Comparison of ENCODE assay signal across 28 cellular contexts in the genomic region with DNA sequence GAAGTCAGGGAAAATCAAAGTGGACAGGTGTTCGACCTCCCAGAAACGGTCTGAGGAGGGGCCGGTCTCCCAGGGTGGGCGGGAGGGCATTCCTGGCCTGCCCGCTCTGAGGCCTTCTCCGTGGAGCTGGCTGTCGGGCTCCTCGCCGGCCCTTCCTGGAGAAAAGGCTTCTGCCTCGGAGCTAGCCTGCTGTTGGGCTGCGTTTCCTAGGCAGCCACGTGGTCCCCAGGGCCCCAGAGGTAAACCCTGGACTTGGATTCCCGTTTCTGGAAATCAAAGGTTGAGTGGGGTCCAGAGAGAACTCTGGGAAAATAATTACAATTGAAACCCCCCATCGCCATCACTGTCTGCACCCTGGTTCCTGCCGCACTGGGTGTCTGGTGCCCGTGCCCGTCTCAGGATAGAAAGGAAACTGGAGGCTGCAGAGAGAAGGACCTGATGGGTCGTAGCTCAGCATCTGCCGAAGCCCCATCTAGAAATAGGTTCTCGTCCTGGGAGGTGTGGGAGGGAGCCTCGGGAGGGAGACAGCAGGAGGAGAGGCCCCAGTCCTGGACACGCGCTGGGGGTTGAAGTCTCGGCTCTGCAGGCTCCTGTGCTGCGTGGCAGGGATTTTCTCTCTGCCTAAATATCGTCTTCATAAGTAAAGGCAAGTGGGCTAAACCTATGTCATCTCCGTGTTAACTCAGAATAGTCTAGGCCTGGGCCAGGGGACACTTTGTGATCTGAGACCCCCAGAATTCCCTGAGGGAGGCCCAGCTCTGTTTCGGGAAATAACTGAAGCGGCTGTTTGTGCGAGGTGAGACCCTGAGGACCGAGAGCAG. TPM values are rescaled to one million over a fixed set of nuclear protein-coding genes. Genes with fewer than 3 reads are reported as not detected.
DNase-seq lines count a peak whose midpoint lies in the region; ATAC-seq and TF ChIP-seq lines count a peak whose summit lies in the region.
"Had no signal": no experiment of that assay in that cellular context is flagged by ENCODE, and none has a peak within 500 bp of the region (broad histone marks: within the 10 kb centered on the region; RNA-seq: fewer than 3 reads in every experiment).

No MANE protein-coding gene starts in this region.

- POLR2A ChIA-PET in MCF 10A (lab: Yijun Ruan, JAX) = no interaction called here
- POLR2A ChIA-PET in CD8-positive, alpha-beta T cell (lab: Charles Lee) = no interaction called here

- intact Hi-C loops in Right ventricle myocardium inferior (cut with DNase I) = loop anchor here (5.0 to 10.0 kb wide), 4 partner anchors 57 to 244 kb away; partner anchors contain the start of genes CUL4A and PCID2
- intact Hi-C loops in left ventricle myocardium inferior (cut with micrococcal nuclease) = no loop called here
- intact Hi-C loops in vagina (cut with DNase I) = loop anchor here (10.0 kb wide), 1 partner anchor 214 kb away; the partner anchor contains the start of gene GRTP1
- intact Hi-C loops in MCF 10A (cut with micrococcal nuclease) = loop anchor here (10.0 kb wide), 1 partner anchor 244 kb away; no protein-coding TSS in a partner anchor
- intact Hi-C loops in CD8-positive, alpha-beta T cell (cut with DNase I, micrococcal nuclease) = loop anchor here (5.0 to 10.0 kb wide), 3 partner anchors 183 to 244 kb away; partner anchors contain the start of gene MCF2L (in 1 of the 2)
- intact Hi-C loops in activated CD4-positive, alpha-beta T cell treated with anti-CD3 and anti-CD28 coated beads, Interleukin-2, amount 10 ng/mL, durations not matched to agents 24 days and 14 days (cut with micrococcal nuclease) = no loop called here

- H3K9me3 Mint-ChIP-seq in brain = peaks cover 0 to 3% (median 0%) of the 10 kb centered on the region in 5 experiments
- peaks cover 4 to 15% (median 6%) of the 10 kb centered on the region in 7 donors for H3K9me3 Mint-ChIP-seq in naive B cell
- peaks cover 8% of the 10 kb centered on the region for H3K9me3 Mint-ChIP-seq in MCF 10A (ENCODE audit: unreplicated experiment)
- peaks cover 4% of the 10 kb centered on the region for H3K9me3 Mint-ChIP-seq in CD8-positive, alpha-beta T cell
- H3K9me3 Mint-ChIP-seq in activated CD4-positive, alpha-beta T cell treated with anti-CD3 and anti-CD28 coated beads, Interleukin-2, amount 10 ng/mL, durations not matched to agents 24 days and 14 days = peaks cover 8% of the 10 kb centered on the region

- H3K4me3 Mint-ChIP-seq in brain (peak overlapping the region in 3 of 5 experiments; percentile 12 to 53 (median 46)), naive B cell (peak overlapping the region in 5 of 8 donors; percentile 41 to 85 (median 45)), MCF 10A (ENCODE audit: unreplicated experiment) (no peak overlapping the region)
- no peak overlapping the region for H3K4me3 Mint-ChIP-seq in CD8-positive, alpha-beta T cell
- no peak overlapping the region for H3K4me3 Mint-ChIP-seq in activated CD4-positive, alpha-beta T cell treated with anti-CD3 and anti-CD28 coated beads, Interleukin-2, amount 10 ng/mL, durations not matched to agents 24 days and 14 days

- TF ChIP-seq POLR2A in vagina (IDR thresholded peaks at IDR 0.05) = no peak

- H3K27me3 ChIP-seq in left ventricle myocardium inferior (ENCODE audit: low read depth) (peaks cover 3% of the 10 kb centered on the region), vagina (no peaks in the 10 kb centered on the region)
- H3K27me3 ChIP-seq in CD8-positive, alpha-beta T cell (ENCODE audit: insufficient read depth, low read length) = no peaks in the 10 kb centered on the region
- H3K27me3 ChIP-seq: ovary had no signal

- ATAC-seq in Right ventricle myocardium inferior (no peak), naive B cell (ENCODE audit: low read depth in 2 of 2) (no peak)
- no peak for ATAC-seq in CD8-positive, alpha-beta T cell
- ATAC-seq: sciatic nerve had no signal

- H3K36me3 Mint-ChIP-seq in brain (no peaks in the 10 kb centered on the region), naive B cell (peaks cover 4 to 12% of the 10 kb centered on the region in 2 donors), MCF 10A (ENCODE audit: insufficient read depth, unreplicated experiment) (peaks cover 5% of the 10 kb centered on the region)
- H3K36me3 Mint-ChIP-seq in CD8-positive, alpha-beta T cell = no peaks in the 10 kb centered on the region
- peaks cover 7% of the 10 kb centered on the region for H3K36me3 Mint-ChIP-seq in activated CD4-positive, alpha-beta T cell treated with anti-CD3 and anti-CD28 coated beads, Interleukin-2, amount 10 ng/mL, durations not matched to agents 24 days and 14 days (ENCODE audit: low read depth)

- H3K27ac ChIP-seq in left ventricle myocardium inferior (replicated peaks) (no peak overlapping the region), vagina (no peak overlapping the region)
- H3K27ac ChIP-seq in CD8-positive, alpha-beta T cell (ENCODE audit: low read depth, low read length) = no peak overlapping the region
- H3K27ac ChIP-seq: cardiac muscle cell, ovary had no signal

- H3K27ac Mint-ChIP-seq in brain (peak overlapping the region in 1 of 5 experiments; percentile 38), naive B cell (peak overlapping the region in 3 of 6 donors; percentile 54 to 72 (median 56)), MCF 10A (ENCODE audit: low read depth, unreplicated experiment) (no peak overlapping the region)
- no peak overlapping the region for H3K27ac Mint-ChIP-seq in CD8-positive, alpha-beta T cell
- H3K27ac Mint-ChIP-seq in activated CD4-positive, alpha-beta T cell treated with anti-CD3 and anti-CD28 coated beads, Interleukin-2, amount 10 ng/mL, durations not matched to agents 24 days and 14 days = no peak overlapping the region

- TF ChIP-seq CTCF in left ventricle myocardium inferior (IDR thresholded peaks at IDR 0.05; ENCODE audit: borderline replicate concordance) (no peak), brain (conservative IDR thresholded peaks at IDR 0.05) (no peak), vagina (IDR thresholded peaks at IDR 0.05) (no peak), MCF 10A (IDR thresholded peaks at IDR 0.05; ENCODE audit: unreplicated experiment) (no peak)
- TF ChIP-seq CTCF in CD8-positive, alpha-beta T cell (IDR thresholded peaks at IDR 0.05) = no peak

- H3K4me1 Mint-ChIP-seq in brain = peaks cover 29% of the 10 kb centered on the region
- H3K4me1 Mint-ChIP-seq in naive B cell = peaks cover 12 to 15% (median 13%) of the 10 kb centered on the region in 3 donors
- H3K4me1 Mint-ChIP-seq in MCF 10A (ENCODE audit: insufficient read depth, unreplicated experiment) = peaks cover 9% of the 10 kb centered on the region
- H3K4me1 Mint-ChIP-seq in CD8-positive, alpha-beta T cell (ENCODE audit: low read depth) = peaks cover 17% of the 10 kb centered on the region
- peaks cover 15% of the 10 kb centered on the region for H3K4me1 Mint-ChIP-seq in activated CD4-positive, alpha-beta T cell treated with anti-CD3 and anti-CD28 coated beads, Interleukin-2, amount 10 ng/mL, durations not matched to agents 24 days and 14 days

- DNase-seq in Right ventricle myocardium inferior (ENCODE audit: missing footprints) = peak; percentile 18
- DNase-seq in left ventricle myocardium inferior = no peak
- no peak for DNase-seq in naive B cell
- peak; percentile 86 to 93 for DNase-seq in vagina (ENCODE audit: extremely low spot score in 2 of 2)
- no peak for DNase-seq in MCF 10A (ENCODE audit: unreplicated experiment)
- no peak for DNase-seq in CD8-positive, alpha-beta T cell
- no peak for DNase-seq in activated CD4-positive, alpha-beta T cell treated with anti-CD3 and anti-CD28 coated beads, Interleukin-2, amount 10 ng/mL, durations not matched to agents 24 days and 14 days
- DNase-seq: ACHN; activated CD4-positive, CD25-positive, alpha-beta regulatory T cell treated with anti-CD3 and anti-CD28 coated beads, Interleukin-2, amount 50 U/mL, for 72 hours; activated gamma-delta T cell treated with Interleukin-2 at 50 U/mL for 16 hours; amniotic stem cell; C1 segment of cervical spinal cord; dermis blood vessel endothelial cell; DMS 273 treated with DMSO at 0.1 percent for 48 hours; NCI-H2081 treated with DMSO at 0.1 percent for 48 hours; NCI-H446; SHP77; stimulated activated CD4-positive, alpha-beta T cell treated with anti-CD3 and anti-CD28 coated beads, Interleukin-15, amount 100 ng/mL, for 24 hours; SW 1271 had no signal

- H3K36me3 ChIP-seq in left ventricle myocardium inferior (no peaks in the 10 kb centered on the region), vagina (no peaks in the 10 kb centered on the region)
- no peaks in the 10 kb centered on the region for H3K36me3 ChIP-seq in CD8-positive, alpha-beta T cell (ENCODE audit: insufficient read depth, low read length)
- H3K36me3 ChIP-seq: cardiac muscle cell, ovary had no signal

- BruUV-seq in MCF 10A (replicated peaks; lab: Mats Ljungman, UMichigan) = no TSS peak

- H3K4me1 ChIP-seq in left ventricle myocardium inferior = peaks cover 23% of the 10 kb centered on the region
- H3K4me1 ChIP-seq in vagina = peaks cover 24% of the 10 kb centered on the region
- H3K4me1 ChIP-seq in CD8-positive, alpha-beta T cell (ENCODE audit: insufficient read depth, low read length) = peaks cover 21% of the 10 kb centered on the region

- CTCF ChIA-PET in MCF 10A (lab: Yijun Ruan, JAX) = no interaction called here
- CTCF ChIA-PET in CD8-positive, alpha-beta T cell (lab: Charles Lee) = no interaction called here

- H3K9me3 ChIP-seq in left ventricle myocardium inferior (replicated peaks) = no peaks in the 10 kb centered on the region
- H3K9me3 ChIP-seq in vagina = no peaks in the 10 kb centered on the region
- H3K9me3 ChIP-seq in CD8-positive, alpha-beta T cell (ENCODE audit: low read length) = no peaks in the 10 kb centered on the region
- H3K9me3 ChIP-seq: ovary had no signal

- H3K27me3 Mint-ChIP-seq in brain (peaks cover 7% of the 10 kb centered on the region), naive B cell (peaks cover 16 to 68% (median 45%) of the 10 kb centered on the region in 3 donors), MCF 10A (ENCODE audit: insufficient read depth, unreplicated experiment) (peaks cover 18% of the 10 kb centered on the region)
- peaks cover 4% of the 10 kb centered on the region for H3K27me3 Mint-ChIP-seq in CD8-positive, alpha-beta T cell (ENCODE audit: low read depth)
- peaks cover 16% of the 10 kb centered on the region for H3K27me3 Mint-ChIP-seq in activated CD4-positive, alpha-beta T cell treated with anti-CD3 and anti-CD28 coated beads, Interleukin-2, amount 10 ng/mL, durations not matched to agents 24 days and 14 days

- H3K4me3 ChIP-seq in left ventricle myocardium inferior = no peak overlapping the region
- H3K4me3 ChIP-seq in vagina = no peak overlapping the region
- no peak overlapping the region for H3K4me3 ChIP-seq in CD8-positive, alpha-beta T cell (ENCODE audit: low read depth, low read length)
- H3K4me3 ChIP-seq: cardiac muscle cell, ovary had no signal

RNA-seq across cellular contexts. Expression of gene PROZ, which starts 7.7 kb away (rescaled TPM):
- total RNA-seq in Right ventricle myocardium inferior (not detected), left ventricle myocardium inferior (not detected), vagina (not detected), MCF 10A (2022) (not detected in 2 replicates)
- polyA plus RNA-seq in brain (ENCODE audit: insufficient read depth, low read depth, low replicate concordance) (not detected), naive B cell (ENCODE audit: low read depth in 6 of 6) (under 1 TPM in 1 of 6 donors, not detected in 5; 0.17 TPM)
- total RNA-seq in CD8-positive, alpha-beta T cell = not detected
- total RNA-seq in activated CD4-positive, alpha-beta T cell treated with anti-CD3 and anti-CD28 coated beads, Interleukin-2, amount 10 ng/mL, durations not matched to agents 24 days and 14 days = not detected in 2 replicates
- total RNA-seq: cardiac muscle cell, H1, lower leg skin, ovary, sciatic nerve, ureter had no signal
- polyA plus RNA-seq: H1, IgD-negative memory B cell, ovary had no signal

RNA-seq across cellular contexts. Expression of gene F10, which starts 28.2 kb away (rescaled TPM):
- total RNA-seq in Right ventricle myocardium inferior = 5.2 TPM
- total RNA-seq in left ventricle myocardium inferior = 3.5 TPM
- polyA plus RNA-seq in brain (ENCODE audit: insufficient read depth, low read depth, low replicate concordance) = 0.46 TPM
- not detected for polyA plus RNA-seq in naive B cell (ENCODE audit: low read depth in 6 of 6)
- total RNA-seq in vagina = 16.7 TPM
- not detected in 2 replicates for total RNA-seq in MCF 10A (2022)
- total RNA-seq in CD8-positive, alpha-beta T cell = not detected
- total RNA-seq in activated CD4-positive, alpha-beta T cell treated with anti-CD3 and anti-CD28 coated beads, Interleukin-2, amount 10 ng/mL, durations not matched to agents 24 days and 14 days = not detected in 2 replicates
- total RNA-seq: dermis blood vessel endothelial cell, mononuclear cell had no signal
- polyA plus RNA-seq: IgD-negative memory B cell had no signal

RNA-seq across cellular contexts. Expression of gene F7, which starts 45.2 kb away (rescaled TPM):
- total RNA-seq in Right ventricle myocardium inferior (not detected), left ventricle myocardium inferior (not detected), vagina (not detected), MCF 10A (2022) (not detected in 2 replicates)
- polyA plus RNA-seq in brain (ENCODE audit: insufficient read depth, low read depth, low replicate concordance) (0.25 TPM), naive B cell (ENCODE audit: low read depth in 6 of 6) (not detected)
- not detected for total RNA-seq in CD8-positive, alpha-beta T cell
- total RNA-seq in activated CD4-positive, alpha-beta T cell treated with anti-CD3 and anti-CD28 coated beads, Interleukin-2, amount 10 ng/mL, durations not matched to agents 24 days and 14 days = not detected in 2 replicates
- total RNA-seq: dermis blood vessel endothelial cell, ureter had no signal
- polyA plus RNA-seq: cardiac muscle cell, IgD-negative memory B cell had no signal

RNA-seq across cellular contexts. Expression of gene PCID2, which starts 57.7 kb away (rescaled TPM):
- total RNA-seq in Right ventricle myocardium inferior (57.2 TPM), left ventricle myocardium inferior (54.5 TPM), vagina (44.9 TPM), MCF 10A (2022) (60.7 and 63.4 TPM in 2 replicates)
- polyA plus RNA-seq in brain (ENCODE audit: insufficient read depth, low read depth, low replicate concordance) (24.2 TPM), naive B cell (ENCODE audit: low read depth in 6 of 6) (10 to 100 TPM; 44.7 to 76.2 (median 55.4) TPM)
- total RNA-seq in CD8-positive, alpha-beta T cell = 10 to 100 TPM; 30.5 to 34.1 TPM
- total RNA-seq in activated CD4-positive, alpha-beta T cell treated with anti-CD3 and anti-CD28 coated beads, Interleukin-2, amount 10 ng/mL, durations not matched to agents 24 days and 14 days = 83.6 and 87.1 TPM in 2 replicates

RNA-seq across cellular contexts. Expression of gene CUL4A, which starts 58.7 kb away (rescaled TPM):
- total RNA-seq in Right ventricle myocardium inferior = 143 TPM
- total RNA-seq in left ventricle myocardium inferior = 122 TPM
- polyA plus RNA-seq in brain (ENCODE audit: insufficient read depth, low read depth, low replicate concordance) = 31.7 TPM
- 10 to 100 TPM; 28.9 to 43.7 (median 36.8) TPM for polyA plus RNA-seq in naive B cell (ENCODE audit: low read depth in 6 of 6)
- total RNA-seq in vagina = 110 TPM
- total RNA-seq in MCF 10A (2022) = 74.7 and 85.9 TPM in 2 replicates
- total RNA-seq in CD8-positive, alpha-beta T cell = 10 to 100 TPM; 53.8 to 58.7 TPM
- 88.5 and 92.5 TPM in 2 replicates for total RNA-seq in activated CD4-positive, alpha-beta T cell treated with anti-CD3 and anti-CD28 coated beads, Interleukin-2, amount 10 ng/mL, durations not matched to agents 24 days and 14 days

Comparison
In these comparisons a context has a peak if more than half of its experiments do, and no peak if none do; other contexts are left out.
1. DNase-seq: peak in Right ventricle myocardium inferior (single experiment) and vagina (2 of 2); none in left ventricle myocardium inferior (single experiment), naive B cell (single experiment), MCF 10A (single experiment), CD8-positive, alpha-beta T cell (0 of 7) and activated CD4-positive, alpha-beta T cell treated with anti-CD3 and anti-CD28 coated beads, Interleukin-2, amount 10 ng/mL, durations not matched to agents 24 days and 14 days (single experiment).
2. intact Hi-C loops: an anchor here in Right ventricle myocardium inferior (5.0 to 10.0 kb wide), vagina (10.0 kb wide), MCF 10A (10.0 kb wide) and CD8-positive, alpha-beta T cell (5.0 to 10.0 kb wide); none called in left ventricle myocardium inferior and activated CD4-positive, alpha-beta T cell treated with anti-CD3 and anti-CD28 coated beads, Interleukin-2, amount 10 ng/mL, durations not matched to agents 24 days and 14 days.
3. H3K4me3 Mint-ChIP-seq: peak in brain (3 of 5) and naive B cell (5 of 8); none in MCF 10A (single experiment), CD8-positive, alpha-beta T cell (single experiment) and activated CD4-positive, alpha-beta T cell treated with anti-CD3 and anti-CD28 coated beads, Interleukin-2, amount 10 ng/mL, durations not matched to agents 24 days and 14 days (single experiment).